28 cellular contexts compared by ENCODE assay signal in genomic region chr3:160128086-160128485, GRCh38.
DNase-seq lines count a peak whose midpoint lies in the region; ATAC-seq, FAIRE-seq and TF ChIP-seq lines count a peak whose summit lies in the region.
"Had no signal": no experiment of that assay in that cellular context is flagged by ENCODE, and none has a peak within 500 bp of the region (broad histone marks: within the 10 kb centered on the region; RNA-seq: fewer than 3 reads in every experiment).

No MANE protein-coding gene starts in this region.

- no peak overlapping the region for H3K4me3 Mint-ChIP-seq in chondrocyte (ENCODE audit: unreplicated experiment)
- H3K4me3 Mint-ChIP-seq: activated T-cell treated with anti-CD3 and anti-CD28 coated beads, Interleukin-2, amount 50 U/mL, for 24 hours; CD4-positive, CD25-positive, alpha-beta regulatory T cell; nephron; stimulated activated memory B cell treated with anti-CD40 and anti-IgM and Interleukin-4, amounts not matched to agents 10 μg/mL and 1 μg/mL and 100 μg/mL, for 72 hours; T-helper 1 cell treated with Interleukin-12 subunit alpha and Interleukin-12 subunit beta and Interleukin-4 antibody, amounts not matched to agents 30 μg/mL and 1 μg/mL, for 36 hours had no signal

- TF ChIP-seq POLR2A in A549 (IDR thresholded peaks at IDR 0.05; ENCODE audit: low read length) = no peak

- peak overlapping the region; percentile 3; the same call in 1 of the 3 replicates for H3K4me2 ChIP-seq in A549

- no peaks in the 10 kb centered on the region for H3K9me3 ChIP-seq in A549
- H3K9me3 ChIP-seq: transverse colon had no signal

- CTCF ChIA-PET in A549 (lab: Yijun Ruan, JAX) = no interaction called here

- ATAC-seq in A549 (no peak), GM18498 (IDR thresholded peaks at IDR 0.05; ENCODE audit: unreplicated experiment) (peak; percentile 41), HG03066 (IDR thresholded peaks at IDR 0.05; ENCODE audit: low read depth, unreplicated experiment) (peak; percentile 40), esophagus mucosa (no peak), GM18858 (IDR thresholded peaks at IDR 0.05; ENCODE audit: unreplicated experiment) (no peak), HG03097 (IDR thresholded peaks at IDR 0.05; ENCODE audit: low FRiP score, unreplicated experiment) (no peak)
- ATAC-seq: HepG2; left colon; SK-N-SH treated with all-trans-retinoic acid at 6 μM for 48 hours; stimulated activated memory B cell treated with anti-CD40 and anti-IgM and Interleukin-4, amounts not matched to agents 10 μg/mL and 1 μg/mL and 100 μg/mL, for 72 hours had no signal

- no peaks in the 10 kb centered on the region for H3K27me3 Mint-ChIP-seq in chondrocyte (ENCODE audit: low read depth)
- H3K27me3 Mint-ChIP-seq: stimulated activated memory B cell treated with anti-CD40 and anti-IgM and Interleukin-4, amounts not matched to agents 10 μg/mL and 1 μg/mL and 100 μg/mL, for 72 hours had no signal

- no peaks in the 10 kb centered on the region for H3K36me3 Mint-ChIP-seq in chondrocyte (ENCODE audit: low read depth)
- H3K36me3 Mint-ChIP-seq: CD4-positive, CD25-positive, alpha-beta regulatory T cell; stimulated activated memory B cell treated with anti-CD40 and anti-IgM and Interleukin-4, amounts not matched to agents 10 μg/mL and 1 μg/mL and 100 μg/mL, for 72 hours had no signal

- POLR2A ChIA-PET in A549 (lab: Yijun Ruan, JAX) = no interaction called here

- peak overlapping the region; percentile 85 to 86 for H3K27ac ChIP-seq in A549
- H3K27ac ChIP-seq: transverse colon had no signal

- H3K4me3 ChIP-seq in A549 = no peak overlapping the region
- H3K4me3 ChIP-seq: transverse colon had no signal

- H3K27ac Mint-ChIP-seq in chondrocyte (ENCODE audit: unreplicated experiment) = peak overlapping the region; percentile 80
- H3K27ac Mint-ChIP-seq: activated T-cell treated with anti-CD3 and anti-CD28 coated beads, Interleukin-2, amount 50 U/mL, for 24 hours; CD4-positive, CD25-positive, alpha-beta regulatory T cell; nephron; stimulated activated memory B cell treated with anti-CD40 and anti-IgM and Interleukin-4, amounts not matched to agents 10 μg/mL and 1 μg/mL and 100 μg/mL, for 72 hours; T-helper 1 cell treated with Interleukin-12 subunit alpha and Interleukin-12 subunit beta and Interleukin-4 antibody, amounts not matched to agents 30 μg/mL and 1 μg/mL, for 36 hours had no signal

- peaks cover 47% of the 10 kb centered on the region for H3K4me1 Mint-ChIP-seq in chondrocyte (ENCODE audit: low read depth)

- no peaks in the 10 kb centered on the region for H3K9me3 Mint-ChIP-seq in chondrocyte (ENCODE audit: low read depth)
- H3K9me3 Mint-ChIP-seq: activated T-cell treated with anti-CD3 and anti-CD28 coated beads, Interleukin-2, amount 50 U/mL, for 24 hours; CD4-positive, CD25-positive, alpha-beta regulatory T cell; nephron; stimulated activated memory B cell treated with anti-CD40 and anti-IgM and Interleukin-4, amounts not matched to agents 10 μg/mL and 1 μg/mL and 100 μg/mL, for 72 hours; T-helper 1 cell treated with Interleukin-12 subunit alpha and Interleukin-12 subunit beta and Interleukin-4 antibody, amounts not matched to agents 30 μg/mL and 1 μg/mL, for 36 hours had no signal

- peaks cover 56% of the 10 kb centered on the region for H3K4me1 ChIP-seq in A549
- H3K4me1 ChIP-seq: transverse colon had no signal

- TF ChIP-seq CTCF in A549 (IDR thresholded peaks at IDR 0.05) (no peak), chondrocyte (IDR thresholded peaks at IDR 0.05) (no peak)

- DNase-seq in A549 (ENCODE audit: low read depth in 1 of 2, low spot score in 1 of 2) (no peak), chondrocyte (ENCODE audit: low spot score) (no peak), COLO668 (lab: John Stamatoyannopoulos, UW; ENCODE audit: unreplicated experiment) (no peak)
- DNase-seq: activated gamma-delta T cell; activated T-cell treated with anti-CD3 and anti-CD28 coated beads, Interleukin-2, amount 50 U/mL, for 24 hours; CD4-positive, CD25-positive, alpha-beta regulatory T cell; central memory CD4-positive, alpha-beta T cell; glutamatergic neuron; Karpas-422; left colon; NCI-H1048; NCI-H1694 treated with DMSO at 0.1 percent for 48 hours; OCI-M1; Right ventricle myocardium superior; transverse colon had no signal

- FAIRE-seq in A549 (lab: Jason Lieb, UNC) = no peak
- FAIRE-seq: D721Med, GM12892, H54, HepG2 had no signal

- no peak for TF ChIP-seq EP300 in A549 (IDR thresholded peaks at IDR 0.05)

- no peak for TF ChIP-seq RAD21 in A549 (conservative IDR thresholded peaks at IDR 0.05 in 1 of 2, IDR thresholded peaks at IDR 0.05 in 1 of 2)

TF ChIP-seq in A549, 52 proteins besides CTCF, POLR2A, EP300 and RAD21:
- TF ChIP-seq REST (IDR thresholded peaks at IDR 0.05) (no peak), KDM1A (IDR thresholded peaks at IDR 0.05; ENCODE audit: low read depth) (no peak), ZFP36 (IDR thresholded peaks at IDR 0.05; ENCODE audit: borderline replicate concordance, partially characterized antibody) (no peak), NR3C1 (IDR thresholded peaks at IDR 0.05) (no peak), BHLHE40 (IDR thresholded peaks at IDR 0.05; ENCODE audit: low read depth, low read length) (no peak), FOSB (CRISPR knock-in tag; IDR thresholded peaks at IDR 0.05) (no peak), FOXS1 (CRISPR knock-in tag; IDR thresholded peaks at IDR 0.05) (no peak), ESRRA (IDR thresholded peaks at IDR 0.05; ENCODE audit: borderline replicate concordance, low read length) (no peak), GATA3 (IDR thresholded peaks at IDR 0.05; ENCODE audit: borderline replicate concordance) (no peak), ELK1 (IDR thresholded peaks at IDR 0.05; ENCODE audit: low read depth, low read length) (no peak), HOXB13 (CRISPR knock-in tag; IDR thresholded peaks at IDR 0.05; ENCODE audit: low read depth) (no peak), SREBF2 (IDR thresholded peaks at IDR 0.05) (no peak), HOXA7 (CRISPR knock-in tag; IDR thresholded peaks at IDR 0.05) (no peak), USF2 (IDR thresholded peaks at IDR 0.05) (no peak)

Comparison
In these comparisons a context has a peak if more than half of its experiments do, and no peak if none do; other contexts are left out.
1. ATAC-seq: peak in GM18498 (single experiment) and HG03066 (single experiment); none in A549 (0 of 2), esophagus mucosa (single experiment), GM18858 (single experiment) and HG03097 (single experiment).